20 cellular contexts compared by ENCODE assay signal in genomic region chr2:95029898-95030341, GRCh38. TPM values are rescaled to one million over a fixed set of nuclear protein-coding genes. Genes with fewer than 3 reads are reported as not detected.
A peak's percentile ranks its signal among the peaks of the same experiment; 100 is the strongest.
DNase-seq lines count a peak whose midpoint lies in the region; ATAC-seq lines count a peak whose summit lies in the region.
"Had no signal": no experiment of that assay in that cellular context is flagged by ENCODE, and none has a peak within 500 bp of the region (broad histone marks: within the 10 kb centered on the region; RNA-seq: fewer than 3 reads in every experiment).

No MANE protein-coding gene starts in this region.

- no peak for ATAC-seq in HG03095 (IDR thresholded peaks at IDR 0.05; ENCODE audit: unreplicated experiment)
- ATAC-seq in GM18907 (IDR thresholded peaks at IDR 0.05; ENCODE audit: unreplicated experiment), result no peak
- ATAC-seq: body of pancreas, K562, left lung, psoas muscle had no signal

- peak overlapping the region; percentile 41 for H3K27ac Mint-ChIP-seq in activated naive CD4-positive, alpha-beta T cell treated with anti-CD3 and anti-CD28 coated beads for 36 hours

- H3K27me3 Mint-ChIP-seq in activated naive CD4-positive, alpha-beta T cell treated with anti-CD3 and anti-CD28 coated beads for 36 hours (ENCODE audit: low read depth), result no peaks in the 10 kb centered on the region

- peaks cover 63% of the 10 kb centered on the region for H3K4me1 Mint-ChIP-seq in activated naive CD4-positive, alpha-beta T cell treated with anti-CD3 and anti-CD28 coated beads for 36 hours (ENCODE audit: low read depth)

- no peaks in the 10 kb centered on the region for H3K36me3 Mint-ChIP-seq in activated naive CD4-positive, alpha-beta T cell treated with anti-CD3 and anti-CD28 coated beads for 36 hours (ENCODE audit: low read depth)

- intact Hi-C loops in activated naive CD4-positive, alpha-beta T cell treated with anti-CD3 and anti-CD28 coated beads for 36 hours (cut with micrococcal nuclease), result no loop called here

- DNase-seq in activated naive CD4-positive, alpha-beta T cell treated with anti-CD3 and anti-CD28 coated beads for 36 hours, result no peak
- no peak for DNase-seq in activated naive CD4-positive, alpha-beta T cell treated with Interleukin-2 at 50 U/mL for 16 hours
- DNase-seq in NCI-H226 (peak; percentile 31), glomerular visceral epithelial cell (ENCODE audit: extremely low spot score) (peak; percentile 35), substantia nigra (lab: John Stamatoyannopoulos, UW) (peak in 14 of 49 donors; percentile 22 to 56 (median 32)), NCI-H1092 (lab: John Stamatoyannopoulos, UW) (no peak)
- DNase-seq: activated CD8-positive, alpha-beta memory T cell treated with anti-CD3 and anti-CD28 coated beads for 24 hours; activated effector memory CD4-positive, alpha-beta T cell treated with anti-CD3 and anti-CD28 coated beads, Interleukin-2, amount 50 U/mL, for 16 hours; body of pancreas; dermis blood vessel endothelial cell; left lung; NCI-H510A treated with DMSO at 0.1 percent for 48 hours; stimulated activated CD4-positive, alpha-beta T cell treated with anti-CD3 and anti-CD28 coated beads, Interleukin-12 subunit alpha, Interleukin-12 subunit beta, amount 100 ng/mL, for 4 hours; stomach had no signal

- H3K9me3 Mint-ChIP-seq in activated naive CD4-positive, alpha-beta T cell treated with anti-CD3 and anti-CD28 coated beads for 36 hours, result no peaks in the 10 kb centered on the region

- H3K4me3 Mint-ChIP-seq in activated naive CD4-positive, alpha-beta T cell treated with anti-CD3 and anti-CD28 coated beads for 36 hours, result no peak overlapping the region

- H3K27ac ChIP-seq in substantia nigra (ENCODE audit: low read depth, low read length, poor library complexity, severe bottlenecking), result peak overlapping the region; percentile 84
- H3K27ac ChIP-seq: body of pancreas, left lung, psoas muscle, SJSA1 had no signal

- CTCF ChIA-PET in activated naive CD4-positive, alpha-beta T cell treated with anti-CD3 and anti-CD28 coated beads for 36 hours (lab: Charles Lee), result interaction anchor here (0.9 to 2.1 kb wide), 3 partner anchors 12 to 50 kb away, joined by 4 to 13 read pairs (median 10); no protein-coding TSS in a partner anchor

RNA-seq across cellular contexts. Expression of gene MAL, which starts 4.4 kb away (rescaled TPM):
- 10 to 100 TPM; 22.3 to 23.5 TPM for total RNA-seq in activated naive CD4-positive, alpha-beta T cell treated with anti-CD3 and anti-CD28 coated beads for 36 hours
- total RNA-seq: body of pancreas, fibroblast of lung, K562, SJSA1 had no signal

Comparison
In these comparisons a context has a peak if more than half of its experiments do, and no peak if none do; other contexts are left out.
1. DNase-seq: peak in NCI-H226 (single experiment) and glomerular visceral epithelial cell (single experiment); none in activated naive CD4-positive, alpha-beta T cell treated with anti-CD3 and anti-CD28 coated beads for 36 hours (single experiment), activated naive CD4-positive, alpha-beta T cell treated with Interleukin-2 at 50 U/mL for 16 hours (single experiment) and NCI-H1092 (single experiment).